8 cellular contexts compared by ENCODE assay signal in genomic region chr20:63657260-63657936, GRCh38. TPM values are rescaled to one million over a fixed set of nuclear protein-coding genes. Genes with fewer than 3 reads are reported as not detected.
DNase-seq lines count a peak whose midpoint lies in the region; ATAC-seq, FAIRE-seq and TF ChIP-seq lines count a peak whose summit lies in the region.

No MANE protein-coding gene starts in this region.

- no peak for FAIRE-seq in H54 (lab: Jason Lieb, UNC)

- no peaks in the 10 kb centered on the region for H3K36me3 ChIP-seq in hepatocyte (replicated peaks; ENCODE audit: insufficient read depth, low read depth)

- no peaks in the 10 kb centered on the region for H3K27me3 ChIP-seq in hepatocyte

- peak overlapping the region; percentile 72 for H3K4me2 ChIP-seq in hepatocyte

- H3K4me3 Mint-ChIP-seq in stimulated activated naive CD8-positive, alpha-beta T cell treated with anti-CD3 and anti-CD28 coated beads, Interleukin-15, amount 100 ng/mL, for 72 hours = peak overlapping the region; percentile 90 to 98

- 87% methylated on average over 31 of the region's 31 CpGs for WGBS in hepatocyte (ENCODE audit: low lambda C conversion rate, missing lambda C conversion rate)

- H3K79me2 ChIP-seq in hepatocyte = peaks cover 10% of the 10 kb centered on the region

- ATAC-seq in GM21737 (IDR thresholded peaks at IDR 0.05; ENCODE audit: unreplicated experiment) (peak; percentile 4), GM19035 (IDR thresholded peaks at IDR 0.05; ENCODE audit: unreplicated experiment) (no peak)
- no peak for ATAC-seq in stimulated activated naive CD8-positive, alpha-beta T cell treated with anti-CD3 and anti-CD28 coated beads, Interleukin-15, amount 100 ng/mL, for 72 hours

- DNase-seq in AG08395 (ENCODE audit: low spot score) = peak; percentile 12
- no peak for DNase-seq in hepatocyte (ENCODE audit: low spot score)
- peak in 1 of 2 donors; percentile 24 for DNase-seq in stimulated activated naive CD8-positive, alpha-beta T cell treated with anti-CD3 and anti-CD28 coated beads, Interleukin-15, amount 100 ng/mL, for 72 hours
- no peak for DNase-seq in H54 (ENCODE audit: insufficient read length, low spot score)
- no peak for DNase-seq in LoVo (ENCODE audit: low spot score)

- H3K4me1 ChIP-seq in hepatocyte (ENCODE audit: insufficient read depth) = peaks cover 7% of the 10 kb centered on the region

- H3K4me3 ChIP-seq in WI38 (ENCODE audit: low read depth, low read length) = peak overlapping the region; percentile 88
- H3K4me3 ChIP-seq in hepatocyte = no peak overlapping the region

- peak overlapping the region; percentile 90 to 97 for H3K27ac Mint-ChIP-seq in stimulated activated naive CD8-positive, alpha-beta T cell treated with anti-CD3 and anti-CD28 coated beads, Interleukin-15, amount 100 ng/mL, for 72 hours

- no peaks in the 10 kb centered on the region for H3K9me3 Mint-ChIP-seq in stimulated activated naive CD8-positive, alpha-beta T cell treated with anti-CD3 and anti-CD28 coated beads, Interleukin-15, amount 100 ng/mL, for 72 hours

- H4K20me1 ChIP-seq in hepatocyte (ENCODE audit: insufficient read depth, poor library complexity, severe bottlenecking) = no peaks in the 10 kb centered on the region

- H2AFZ ChIP-seq in hepatocyte = peak overlapping the region; percentile 46

- TF ChIP-seq CTCF in WI38 (IDR thresholded peaks at IDR 0.05; ENCODE audit: low read depth, low read length) = no peak
- TF ChIP-seq CTCF in hepatocyte (IDR thresholded peaks at IDR 0.05; ENCODE audit: poor library complexity) = no peak

- no peak for TF ChIP-seq POLR2A in H54 (IDR thresholded peaks at IDR 0.05; ENCODE audit: low read depth, low read length)

- H3K27me3 Mint-ChIP-seq in stimulated activated naive CD8-positive, alpha-beta T cell treated with anti-CD3 and anti-CD28 coated beads, Interleukin-15, amount 100 ng/mL, for 72 hours = no peaks in the 10 kb centered on the region

- no peaks in the 10 kb centered on the region for H3K9me2 ChIP-seq in hepatocyte (replicated peaks; ENCODE audit: insufficient read depth)

- H3K9me3 ChIP-seq in hepatocyte (ENCODE audit: low read depth) = no peaks in the 10 kb centered on the region

- peak overlapping the region; percentile 62 for H3K27ac ChIP-seq in hepatocyte

- peaks cover 60% of the 10 kb centered on the region for H3K4me1 Mint-ChIP-seq in stimulated activated naive CD8-positive, alpha-beta T cell treated with anti-CD3 and anti-CD28 coated beads, Interleukin-15, amount 100 ng/mL, for 72 hours

RNA-seq across cellular contexts. Expression of gene RTEL1, which starts 0.7 kb away (rescaled TPM):
- 16.9 and 18.2 TPM in 2 replicates for total RNA-seq in hepatocyte
- polyA plus RNA-seq in hepatocyte = 14.0 and 18.3 TPM in 2 replicates

RNA-seq across cellular contexts. Expression of gene STMN3, which starts 4.2 kb away (rescaled TPM):
- total RNA-seq in hepatocyte = 13.2 and 14.4 TPM in 2 replicates
- 17.3 and 18.2 TPM in 2 replicates for polyA plus RNA-seq in hepatocyte

RNA-seq across cellular contexts. Expression of gene GMEB2, which starts 30.5 kb away (rescaled TPM):
- 10.0 and 10.7 TPM in 2 replicates for total RNA-seq in hepatocyte
- 8.7 and 10.9 TPM in 2 replicates for polyA plus RNA-seq in hepatocyte

RNA-seq across cellular contexts. Expression of gene TNFRSF6B, which starts 39.1 kb away (rescaled TPM):
- 0.97 and 3.3 TPM in 2 replicates for total RNA-seq in hepatocyte
- polyA plus RNA-seq in hepatocyte = 4.2 and 5.1 TPM in 2 replicates

RNA-seq across cellular contexts. Expression of gene ARFRP1, which starts 50.4 kb away (rescaled TPM):
- total RNA-seq in hepatocyte = 24.0 and 31.5 TPM in 2 replicates
- polyA plus RNA-seq in hepatocyte = 38.0 and 50.0 TPM in 2 replicates
